In genomic region chr10:1903982-1904381, GRCh38 we compare ENCODE assay signal across 11 cellular contexts.
"Had no signal": no experiment of that assay in that cellular context is flagged by ENCODE, and none has a peak within 500 bp of the region (broad histone marks: within the 10 kb centered on the region; RNA-seq: fewer than 3 reads in every experiment).

No MANE protein-coding gene starts in this region.

- H3K4me3 Mint-ChIP-seq: GM23338, H9, HFFc6 had no signal

- H3K4me3 ChIP-seq: GM23248, GM23338, HAP-1 had no signal

- H3K9me3 ChIP-seq: HAP-1 had no signal

- H3K27ac ChIP-seq: GM23248 had no signal

- ATAC-seq: GM23338, HCT116 had no signal

- FAIRE-seq: H1, H54 had no signal

- DNase-seq: GM23248, GOT3, H7, H9, HCEC 1CT, HFFc6 had no signal

- H3K27ac Mint-ChIP-seq: GM23338, H9, HFFc6 had no signal

- H3K4me2 ChIP-seq: GM23338 had no signal

- H3K36me3 ChIP-seq: HAP-1 had no signal

- H3K4me1 Mint-ChIP-seq: GM23338, H9 had no signal

- H2AFZ ChIP-seq: GM23248, GM23338 had no signal

- H3K9ac ChIP-seq: GM23248 had no signal

- H3K4me1 ChIP-seq: HAP-1 had no signal
